ENCODE assay signal across 1 cellular context in genomic region chr2:218745559-218746469, GRCh38.
TF ChIP-seq lines count a peak whose summit lies in the region.

No MANE protein-coding gene starts in this region.

TF ChIP-seq in HepG2, 621 proteins besides CTCF, POLR2A, EP300 and RAD21 (continued from another document and continues in another):
- TF ChIP-seq ARID4A (CRISPR knock-in tag; IDR thresholded peaks at IDR 0.05; ENCODE audit: borderline replicate concordance), result peak; percentile 57; the same call in 1 of the 2 replicates
- TF ChIP-seq KLF16 (CRISPR knock-in tag; IDR thresholded peaks at IDR 0.05), result peak in 1 of 2 experiments; percentile 58; a peak in 1 of 4 replicates
- TF ChIP-seq ATF7-NPFF (CRISPR knock-in tag; IDR thresholded peaks at IDR 0.05; ENCODE audit: low read depth), result no peak
- peak; percentile 64; the same call in 1 of the 2 replicates for TF ChIP-seq ZBTB7B (CRISPR knock-in tag; IDR thresholded peaks at IDR 0.05)
- no peak for TF ChIP-seq ZBTB14 (CRISPR knock-in tag; IDR thresholded peaks at IDR 0.05)
- 0 out of 2 replicates have a peak, but pooled peaks have one; percentile 16 for TF ChIP-seq NFIC (IDR thresholded peaks at IDR 0.05; ENCODE audit: low read length)
- TF ChIP-seq TFDP2 (CRISPR knock-in tag; IDR thresholded peaks at IDR 0.05), result no peak
- TF ChIP-seq GATA4 (IDR thresholded peaks at IDR 0.05; ENCODE audit: borderline replicate concordance, low read depth), result peak; percentile 44; the same call in 1 of the 2 replicates
- peak; percentile 66 for TF ChIP-seq POLR2G (IDR thresholded peaks at IDR 0.05; ENCODE audit: low read depth, low read length)
- TF ChIP-seq ZEB1 (IDR thresholded peaks at IDR 0.05; ENCODE audit: insufficient replicate concordance, low read depth), result no peak
- no peak for TF ChIP-seq MYNN (CRISPR knock-in tag; IDR thresholded peaks at IDR 0.05; ENCODE audit: low read depth)
- TF ChIP-seq ZNF646 (CRISPR knock-in tag; IDR thresholded peaks at IDR 0.05), result no peak
- no peak for TF ChIP-seq HNF1A (IDR thresholded peaks at IDR 0.05; ENCODE audit: low read depth)
- peak; percentile 54; the same call in 1 of the 2 replicates for TF ChIP-seq HNF1A (CRISPR knock-in tag; IDR thresholded peaks at IDR 0.05; ENCODE audit: borderline replicate concordance)
- peak; percentile 75; the same call in 1 of the 2 replicates for TF ChIP-seq ARID5B (CRISPR knock-in tag; IDR thresholded peaks at IDR 0.05)
- no peak for TF ChIP-seq ZMYM2 (CRISPR knock-in tag; IDR thresholded peaks at IDR 0.05)
- TF ChIP-seq RCOR2 (CRISPR knock-in tag; IDR thresholded peaks at IDR 0.05), result peak; percentile 55
- no peak for TF ChIP-seq ZNF484 (CRISPR knock-in tag; IDR thresholded peaks at IDR 0.05; ENCODE audit: borderline replicate concordance, low read depth)
- TF ChIP-seq ZSCAN29 (CRISPR knock-in tag; conservative IDR thresholded peaks at IDR 0.05), result 0 out of 2 replicates have a peak, but pooled peaks have one; percentile 50
- TF ChIP-seq ZNF496 (CRISPR knock-in tag; IDR thresholded peaks at IDR 0.05; ENCODE audit: insufficient replicate concordance), result no peak
- peak; percentile 62; the same call in 1 of the 2 replicates for TF ChIP-seq RFX3 (CRISPR knock-in tag; IDR thresholded peaks at IDR 0.05)
- peak; percentile 60; the same call in 1 of the 2 replicates for TF ChIP-seq ZFP91 (CRISPR knock-in tag; IDR thresholded peaks at IDR 0.05; ENCODE audit: borderline replicate concordance)
